28 cellular contexts compared by ENCODE assay signal in genomic region chr3:193905541-193905940, GRCh38.
"Had no signal": no experiment of that assay in that cellular context is flagged by ENCODE, and none has a peak within 500 bp of the region (broad histone marks: within the 10 kb centered on the region; RNA-seq: fewer than 3 reads in every experiment).

No MANE protein-coding gene starts in this region.

- DNase-seq: activated B cell treated with CpG ODN at 0.5 μM for 24 hours; activated CD4-positive, alpha-beta memory T cell treated with anti-CD3 and anti-CD28 coated beads for 36 hours; activated CD4-positive, alpha-beta T cell treated with anti-CD3 and anti-CD28 coated beads for 1 hour; activated CD4-positive, alpha-beta T cell treated with anti-CD3 and anti-CD28 coated beads, Interleukin-2, amount 10 ng/mL, durations not matched to agents 7 days and 5 days; activated CD8-positive, alpha-beta memory T cell treated with anti-CD3 and anti-CD28 coated beads for 24 hours; activated gamma-delta T cell; activated naive CD4-positive, alpha-beta T cell treated with anti-CD3 and anti-CD28 coated beads for 36 hours; activated T-cell treated with anti-CD3 and anti-CD28 coated beads for 4 hours; activated T-cell treated with anti-CD3 and anti-CD28 coated beads, Interleukin-2, amount 50 U/mL, for 48 hours; anterior cingulate cortex; cerebellar nuclear complex; Kasumi-1; KBM-7; NCI-H1092 treated with DMSO at 0.1 percent for 48 hours; NCI-H1417 treated with DMSO at 0.1 percent for 48 hours; NCI-H1694; NCI-H2029; NCI-H2107; NCI-H446; PC-3; SHP77 treated with DMSO at 0.1 percent for 48 hours; T-cell; T-helper 2 cell; T1000 had no signal

- FAIRE-seq: RCC 7860, TTC549 had no signal

- H3K4me3 Mint-ChIP-seq: activated B cell treated with CpG ODN at 0.5 μM for 24 hours; activated CD4-positive, alpha-beta memory T cell treated with anti-CD3 and anti-CD28 coated beads for 36 hours; activated CD4-positive, alpha-beta T cell treated with anti-CD3 and anti-CD28 coated beads, Interleukin-2, amount 10 ng/mL, durations not matched to agents 7 days and 5 days; activated naive CD4-positive, alpha-beta T cell treated with anti-CD3 and anti-CD28 coated beads for 36 hours; activated naive CD8-positive, alpha-beta T cell; activated T-helper 17 cell treated with anti-CD3 and anti-CD28 coated beads, Interleukin-2, amount 50 U/mL, for 72 hours; T-cell had no signal

- H3K36me3 Mint-ChIP-seq: T-cell had no signal

- H3K27ac Mint-ChIP-seq: activated B cell treated with CpG ODN at 0.5 μM for 24 hours; activated CD4-positive, alpha-beta memory T cell treated with anti-CD3 and anti-CD28 coated beads for 36 hours; activated CD4-positive, alpha-beta T cell treated with anti-CD3 and anti-CD28 coated beads, Interleukin-2, amount 10 ng/mL, durations not matched to agents 7 days and 5 days; activated naive CD4-positive, alpha-beta T cell treated with anti-CD3 and anti-CD28 coated beads for 36 hours; activated naive CD8-positive, alpha-beta T cell; activated T-helper 17 cell treated with anti-CD3 and anti-CD28 coated beads, Interleukin-2, amount 50 U/mL, for 72 hours; T-cell had no signal

- ATAC-seq: activated T-helper 17 cell treated with anti-CD3 and anti-CD28 coated beads, Interleukin-2, amount 50 U/mL, for 72 hours; PC-3; T-cell had no signal

- H3K4me1 Mint-ChIP-seq: activated T-helper 17 cell treated with anti-CD3 and anti-CD28 coated beads, Interleukin-2, amount 50 U/mL, for 72 hours had no signal

- H3K27me3 Mint-ChIP-seq: activated CD4-positive, alpha-beta T cell treated with anti-CD3 and anti-CD28 coated beads, Interleukin-2, amount 10 ng/mL, durations not matched to agents 7 days and 5 days; activated naive CD8-positive, alpha-beta T cell had no signal
